In genomic region chr9:137558127-137558526, GRCh38 we compare ENCODE assay signal across 12 cellular contexts. TPM values are rescaled to one million over a fixed set of nuclear protein-coding genes. Genes with fewer than 3 reads are reported as not detected.
"Had no signal": no experiment of that assay in that cellular context is flagged by ENCODE, and none has a peak within 500 bp of the region (broad histone marks: within the 10 kb centered on the region; RNA-seq: fewer than 3 reads in every experiment).

No MANE protein-coding gene starts in this region.

- H3K27ac ChIP-seq: GM23248 had no signal

- DNase-seq: GM23248, GOT3, H7, H9, HCEC 1CT, HFFc6 had no signal

- H3K4me1 Mint-ChIP-seq: GM23338, H9 had no signal

- H3K4me3 ChIP-seq: GM23248, GM23338, HAP-1 had no signal

- H3K9me3 ChIP-seq: HAP-1 had no signal

- H3K27ac Mint-ChIP-seq: GM23338, H9, HFFc6 had no signal

- H3K9me3 Mint-ChIP-seq: GM23338, HFFc6 had no signal

- ATAC-seq: GM23338, HCT116 had no signal

- H3K4me3 Mint-ChIP-seq: GM23338, H9, HFFc6 had no signal

- H3K4me1 ChIP-seq: HAP-1 had no signal

- FAIRE-seq: H1, H54 had no signal

RNA-seq across cellular contexts. Expression of gene PNPLA7, which starts 7.9 kb away (rescaled TPM):
- total RNA-seq: H4 had no signal
